13 cellular contexts compared by ENCODE assay signal in the genomic region with DNA sequence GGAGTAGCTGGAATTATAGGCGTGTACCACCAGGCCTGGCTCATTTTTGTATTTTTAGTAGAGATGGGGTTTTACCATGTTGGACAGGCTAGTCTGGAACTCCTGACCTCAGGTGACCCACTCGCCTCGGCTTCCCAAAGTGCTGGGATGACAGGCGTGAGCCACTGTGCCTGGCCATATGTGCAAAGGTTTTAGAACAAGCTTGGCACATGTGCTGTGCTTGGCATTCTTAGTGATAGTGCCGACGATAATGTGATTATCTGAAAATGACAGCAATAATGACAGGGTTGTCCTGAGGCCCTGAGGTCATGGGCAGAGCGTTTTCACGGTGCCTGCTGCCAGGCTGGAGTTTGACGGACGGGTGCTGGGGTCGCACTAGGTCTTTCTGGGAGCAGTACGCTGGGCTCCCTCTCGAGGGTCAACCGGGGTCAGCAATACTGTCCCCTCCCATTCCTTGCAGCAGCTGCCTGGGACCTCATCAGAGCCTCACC. TPM values are rescaled to one million over a fixed set of nuclear protein-coding genes. Genes with fewer than 3 reads are reported as not detected.
DNase-seq lines count a peak whose midpoint lies in the region; ATAC-seq and TF ChIP-seq lines count a peak whose summit lies in the region.
"Had no signal": no experiment of that assay in that cellular context is flagged by ENCODE, and none has a peak within 500 bp of the region (broad histone marks: within the 10 kb centered on the region; RNA-seq: fewer than 3 reads in every experiment).

No MANE protein-coding gene starts in this region.

- TF ChIP-seq CTCF in right atrium auricular region (IDR thresholded peaks at IDR 0.05), result no peak

- H3K4me1 ChIP-seq in right atrium auricular region, result peaks cover 0 to 31% of the 10 kb centered on the region in 2 donors
- H3K4me1 ChIP-seq: A549, Caco-2 had no signal

- H3K27me3 ChIP-seq in right atrium auricular region, result no peaks in the 10 kb centered on the region
- H3K27me3 ChIP-seq: BLaER1 had no signal

- intact Hi-C loops in Right ventricle myocardium superior (cut with DNase I), result no loop called here

- H3K27ac ChIP-seq in right atrium auricular region, result no peak overlapping the region
- H3K27ac ChIP-seq: A549, BLaER1 had no signal

- H3K36me3 Mint-ChIP-seq in activated T-cell treated with anti-CD3 and anti-CD28 coated beads, Interleukin-2, amount 50 U/mL, for 4 hours (ENCODE audit: insufficient read depth), result no peaks in the 10 kb centered on the region
- H3K36me3 Mint-ChIP-seq: CD8-positive, alpha-beta memory T cell had no signal

- peak; percentile 30 for ATAC-seq in Right ventricle myocardium superior (ENCODE audit: poor library complexity)
- no peak for ATAC-seq in SK-N-SH treated with all-trans-retinoic acid at 6 μM for 48 hours
- ATAC-seq in activated T-cell treated with anti-CD3 and anti-CD28 coated beads, Interleukin-2, amount 50 U/mL, for 4 hours, result no peak
- ATAC-seq: A549, GM12878 had no signal

- DNase-seq in Right ventricle myocardium superior (peak; percentile 36), right atrium auricular region (ENCODE audit: low spot score) (no peak), NCI-H82 (lab: John Stamatoyannopoulos, UW) (peak; percentile 87), medulla oblongata (ENCODE audit: extremely low spot score) (no peak)
- DNase-seq in activated T-cell treated with anti-CD3 and anti-CD28 coated beads, Interleukin-2, amount 50 U/mL, for 4 hours, result no peak
- DNase-seq: Caco-2; CD8-positive, alpha-beta memory T cell; HCEC 1CT; HFFc6 had no signal

- H3K4me3 Mint-ChIP-seq in activated T-cell treated with anti-CD3 and anti-CD28 coated beads, Interleukin-2, amount 50 U/mL, for 4 hours, result no peak overlapping the region
- H3K4me3 Mint-ChIP-seq: CD8-positive, alpha-beta memory T cell; HFFc6 had no signal

- no peaks in the 10 kb centered on the region for H3K4me1 Mint-ChIP-seq in activated T-cell treated with anti-CD3 and anti-CD28 coated beads, Interleukin-2, amount 50 U/mL, for 4 hours (ENCODE audit: low read depth)
- H3K4me1 Mint-ChIP-seq: CD8-positive, alpha-beta memory T cell had no signal

- H3K36me3 ChIP-seq in right atrium auricular region, result no peaks in the 10 kb centered on the region
- H3K36me3 ChIP-seq: BLaER1 had no signal

- H3K4me3 ChIP-seq in right atrium auricular region, result no peak overlapping the region
- H3K4me3 ChIP-seq: A549, BLaER1, GM12878 had no signal

- peaks cover 21% of the 10 kb centered on the region for H3K27me3 Mint-ChIP-seq in activated T-cell treated with anti-CD3 and anti-CD28 coated beads, Interleukin-2, amount 50 U/mL, for 4 hours (ENCODE audit: low read depth)

- H3K9me3 Mint-ChIP-seq in activated T-cell treated with anti-CD3 and anti-CD28 coated beads, Interleukin-2, amount 50 U/mL, for 4 hours, result no peaks in the 10 kb centered on the region
- H3K9me3 Mint-ChIP-seq: CD8-positive, alpha-beta memory T cell; HFFc6 had no signal

- no peaks in the 10 kb centered on the region for H3K9me3 ChIP-seq in right atrium auricular region
- H3K9me3 ChIP-seq: A549, BLaER1, Caco-2 had no signal

TF ChIP-seq in SK-N-SH treated with all-trans-retinoic acid at 6 μM for 48 hours, 23 proteins besides CTCF, POLR2A, EP300 and RAD21:
- TF ChIP-seq, protein P1, sequence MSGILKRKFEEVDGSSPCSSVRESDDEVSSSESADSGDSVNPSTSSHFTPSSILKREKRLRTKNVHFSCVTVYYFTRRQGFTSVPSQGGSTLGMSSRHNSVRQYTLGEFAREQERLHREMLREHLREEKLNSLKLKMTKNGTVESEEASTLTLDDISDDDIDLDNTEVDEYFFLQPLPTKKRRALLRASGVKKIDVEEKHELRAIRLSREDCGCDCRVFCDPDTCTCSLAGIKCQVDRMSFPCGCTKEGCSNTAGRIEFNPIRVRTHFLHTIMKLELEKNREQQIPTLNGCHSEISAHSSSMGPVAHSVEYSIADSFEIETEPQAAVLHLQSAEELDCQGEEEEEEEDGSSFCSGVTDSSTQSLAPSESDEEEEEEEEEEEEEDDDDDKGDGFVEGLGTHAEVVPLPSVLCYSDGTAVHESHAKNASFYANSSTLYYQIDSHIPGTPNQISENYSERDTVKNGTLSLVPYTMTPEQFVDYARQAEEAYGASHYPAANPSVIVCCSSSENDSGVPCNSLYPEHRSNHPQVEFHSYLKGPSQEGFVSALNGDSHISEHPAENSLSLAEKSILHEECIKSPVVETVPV (CRISPR knock-in tag; IDR thresholded peaks at IDR 0.05), result no peak
- TF ChIP-seq, protein P2, sequence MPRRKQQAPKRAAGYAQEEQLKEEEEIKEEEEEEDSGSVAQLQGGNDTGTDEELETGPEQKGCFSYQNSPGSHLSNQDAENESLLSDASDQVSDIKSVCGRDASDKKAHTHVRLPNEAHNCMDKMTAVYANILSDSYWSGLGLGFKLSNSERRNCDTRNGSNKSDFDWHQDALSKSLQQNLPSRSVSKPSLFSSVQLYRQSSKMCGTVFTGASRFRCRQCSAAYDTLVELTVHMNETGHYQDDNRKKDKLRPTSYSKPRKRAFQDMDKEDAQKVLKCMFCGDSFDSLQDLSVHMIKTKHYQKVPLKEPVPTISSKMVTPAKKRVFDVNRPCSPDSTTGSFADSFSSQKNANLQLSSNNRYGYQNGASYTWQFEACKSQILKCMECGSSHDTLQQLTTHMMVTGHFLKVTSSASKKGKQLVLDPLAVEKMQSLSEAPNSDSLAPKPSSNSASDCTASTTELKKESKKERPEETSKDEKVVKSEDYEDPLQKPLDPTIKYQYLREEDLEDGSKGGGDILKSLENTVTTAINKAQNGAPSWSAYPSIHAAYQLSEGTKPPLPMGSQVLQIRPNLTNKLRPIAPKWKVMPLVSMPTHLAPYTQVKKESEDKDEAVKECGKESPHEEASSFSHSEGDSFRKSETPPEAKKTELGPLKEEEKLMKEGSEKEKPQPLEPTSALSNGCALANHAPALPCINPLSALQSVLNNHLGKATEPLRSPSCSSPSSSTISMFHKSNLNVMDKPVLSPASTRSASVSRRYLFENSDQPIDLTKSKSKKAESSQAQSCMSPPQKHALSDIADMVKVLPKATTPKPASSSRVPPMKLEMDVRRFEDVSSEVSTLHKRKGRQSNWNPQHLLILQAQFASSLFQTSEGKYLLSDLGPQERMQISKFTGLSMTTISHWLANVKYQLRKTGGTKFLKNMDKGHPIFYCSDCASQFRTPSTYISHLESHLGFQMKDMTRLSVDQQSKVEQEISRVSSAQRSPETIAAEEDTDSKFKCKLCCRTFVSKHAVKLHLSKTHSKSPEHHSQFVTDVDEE (CRISPR knock-in tag; IDR thresholded peaks at IDR 0.05), result peak; percentile 13; the same call in 1 of the 2 replicates

RNA-seq across cellular contexts. Expression of a gene that starts 42.6 kb away (rescaled TPM):
- total RNA-seq in Right ventricle myocardium superior, result 5.2 TPM
- total RNA-seq in right atrium auricular region, result 1 to 10 TPM; 1.3 to 7.3 TPM
- under 1 TPM in 2 of 3 donors, not detected in 1; 0.03 to 0.05 TPM for total RNA-seq in activated T-cell treated with anti-CD3 and anti-CD28 coated beads, Interleukin-2, amount 50 U/mL, for 4 hours
- total RNA-seq: CD8-positive, alpha-beta memory T cell; GM12878 had no signal

Comparison
In these comparisons a context has a peak if more than half of its experiments do, and no peak if none do; other contexts are left out.
1. DNase-seq: peak in Right ventricle myocardium superior (single experiment) and NCI-H82 (single experiment); none in right atrium auricular region (single experiment), activated T-cell treated with anti-CD3 and anti-CD28 coated beads, Interleukin-2, amount 50 U/mL, for 4 hours (single experiment) and medulla oblongata (single experiment).